Comparison of ENCODE assay signal across 8 cellular contexts in the genomic region with DNA sequence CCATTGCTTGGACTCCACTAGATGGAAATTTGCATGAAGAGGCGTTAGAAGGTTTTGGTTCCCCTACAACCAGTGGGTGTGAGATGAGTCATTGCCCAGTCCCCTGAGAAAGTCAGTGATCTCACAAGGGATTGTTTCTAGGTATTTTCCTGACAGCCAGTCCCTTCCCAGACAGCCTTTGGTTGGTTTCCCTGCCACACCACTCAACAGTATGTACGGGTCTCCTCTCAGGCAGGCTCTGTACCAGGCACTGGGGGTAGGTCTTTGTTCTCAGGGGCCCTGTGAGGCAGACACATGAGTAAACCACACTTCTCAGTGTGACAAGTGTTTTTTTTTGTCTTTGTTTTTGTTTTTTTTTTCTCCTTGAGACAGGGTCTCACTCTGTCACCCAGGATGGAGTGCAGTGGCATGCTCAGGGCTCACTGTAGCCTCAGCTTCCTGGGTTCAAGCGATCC. TPM values are rescaled to one million over a fixed set of nuclear protein-coding genes. Genes with fewer than 3 reads are reported as not detected.
A peak's percentile ranks its signal among the peaks of the same experiment; 100 is the strongest.
DNase-seq lines count a peak whose midpoint lies in the region; ATAC-seq, FAIRE-seq and TF ChIP-seq lines count a peak whose summit lies in the region.

No MANE protein-coding gene starts in this region.

- no peaks in the 10 kb centered on the region for H3K9me1 ChIP-seq in K562 (ENCODE audit: control insufficient read depth, insufficient read depth, low read length)

- H2AFZ ChIP-seq in K562 (ENCODE audit: low read depth, low read length): 0 out of 2 replicates have a peak overlapping the region, but pooled peaks have one; percentile 32

- ATAC-seq in GM21526 (IDR thresholded peaks at IDR 0.05; ENCODE audit: low FRiP score, unreplicated experiment): peak; percentile 72
- no peak for ATAC-seq in K562
- peak; percentile 78 for ATAC-seq in stimulated activated effector memory CD8-positive, alpha-beta T cell treated with anti-CD3 and anti-CD28 coated beads, Interleukin-12 subunit alpha, Interleukin-12 subunit beta, amount 100 ng/mL, for 72 hours
- ATAC-seq in CD4-positive, alpha-beta T cell (ENCODE audit: poor library complexity): no peak

- no peaks in the 10 kb centered on the region for H3K9me3 ChIP-seq in K562 (replicated peaks; ENCODE audit: control insufficient read depth, insufficient read depth, low read depth, low read length)
- no peaks in the 10 kb centered on the region for H3K9me3 ChIP-seq in CD4-positive, alpha-beta T cell (ENCODE audit: control insufficient read depth, low read length)

- H3K36me3 Mint-ChIP-seq in stimulated activated effector memory CD8-positive, alpha-beta T cell treated with anti-CD3 and anti-CD28 coated beads, Interleukin-12 subunit alpha, Interleukin-12 subunit beta, amount 100 ng/mL, for 72 hours: no peaks in the 10 kb centered on the region
- H3K36me3 Mint-ChIP-seq in CD4-positive, alpha-beta T cell (ENCODE audit: low read depth): peaks cover 4% of the 10 kb centered on the region

- no TSS peak for BruUV-seq in K562 (replicated peaks; lab: Mats Ljungman, UMichigan)

- no peaks in the 10 kb centered on the region for H3K27me3 Mint-ChIP-seq in CD4-positive, alpha-beta T cell

- POLR2A ChIA-PET in K562 (lab: Yijun Ruan, JAX): no interaction called here
- POLR2A ChIA-PET in CD4-positive, alpha-beta T cell (lab: Charles Lee): no interaction called here

- CTCF ChIA-PET in K562 (lab: Yijun Ruan, JAX; ENCODE audit: low intra/inter-chr PET ratio): no interaction called here
- CTCF ChIA-PET in CD4-positive, alpha-beta T cell (lab: Charles Lee): no interaction called here

- H3K9ac ChIP-seq in K562 (ENCODE audit: insufficient read depth in 1 of 2, low read depth in 2 of 2, low read length in 2 of 2): 0 out of 4 replicates have a peak overlapping the region, but pooled peaks of 1 of the 2 experiments have one; percentile 33

- TF ChIP-seq RAD21 in K562 (CRISPR knock-in tag; conservative IDR thresholded peaks at IDR 0.05 in 1 of 2, IDR thresholded peaks at IDR 0.05 in 1 of 2): no peak

- peaks cover 34% of the 10 kb centered on the region for H3K4me1 Mint-ChIP-seq in stimulated activated effector memory CD8-positive, alpha-beta T cell treated with anti-CD3 and anti-CD28 coated beads, Interleukin-12 subunit alpha, Interleukin-12 subunit beta, amount 100 ng/mL, for 72 hours
- H3K4me1 Mint-ChIP-seq in CD4-positive, alpha-beta T cell (ENCODE audit: low read depth): peaks cover 11% of the 10 kb centered on the region

- H3K4me3 ChIP-seq in K562: no peak overlapping the region

- peak overlapping the region; percentile 12 for H3K4me3 Mint-ChIP-seq in stimulated activated effector memory CD8-positive, alpha-beta T cell treated with anti-CD3 and anti-CD28 coated beads, Interleukin-12 subunit alpha, Interleukin-12 subunit beta, amount 100 ng/mL, for 72 hours
- no peak overlapping the region for H3K4me3 Mint-ChIP-seq in CD4-positive, alpha-beta T cell

- no peaks in the 10 kb centered on the region for H4K20me1 ChIP-seq in K562 (replicated peaks; ENCODE audit: control insufficient read depth, insufficient read depth, low read length)

- no peaks in the 10 kb centered on the region for H3K9me3 Mint-ChIP-seq in stimulated activated effector memory CD8-positive, alpha-beta T cell treated with anti-CD3 and anti-CD28 coated beads, Interleukin-12 subunit alpha, Interleukin-12 subunit beta, amount 100 ng/mL, for 72 hours
- no peaks in the 10 kb centered on the region for H3K9me3 Mint-ChIP-seq in CD4-positive, alpha-beta T cell

- intact Hi-C loops in K562 (cut with micrococcal nuclease): no loop called here
- intact Hi-C loops in CD4-positive, alpha-beta T cell (cut with DNase I, micrococcal nuclease): no loop called here

- no peak overlapping the region for H3K4me2 ChIP-seq in K562 (ENCODE audit: insufficient read depth, low read length)

- in situ Hi-C loops in K562 (cut with MboI): no loop called here

- no peaks in the 10 kb centered on the region for H3K79me2 ChIP-seq in K562 (ENCODE audit: control insufficient read depth, insufficient read depth, low read length)

- DNase-seq in GM12891 (ENCODE audit: insufficient read length, low spot score): peak; percentile 68
- DNase-seq in HT1080 (ENCODE audit: low read depth): peak; percentile 79
- peak; percentile 23 to 61 (median 42) for DNase-seq in K562 (ENCODE audit: extremely low read depth in 1 of 4, low spot score in 3 of 4)
- peak in 1 of 2 donors; percentile 71 for DNase-seq in stimulated activated effector memory CD8-positive, alpha-beta T cell treated with anti-CD3 and anti-CD28 coated beads, Interleukin-12 subunit alpha, Interleukin-12 subunit beta, amount 100 ng/mL, for 72 hours (ENCODE audit: low spot score in 2 of 2)
- DNase-seq in NCI-H1105 (lab: John Stamatoyannopoulos, UW): no peak
- no peak for DNase-seq in NCI-H2227 (lab: John Stamatoyannopoulos, UW; ENCODE audit: unreplicated experiment)
- DNase-seq in CD4-positive, alpha-beta T cell: no peak

- FAIRE-seq in GM12891 (lab: Jason Lieb, UNC) (peak; percentile 92), K562 (lab: Jason Lieb, UNC) (peak; percentile 77)

- peak; percentile 71; the same call in 1 of the 2 replicates for TF ChIP-seq POLR2A in GM12891 (IDR thresholded peaks at IDR 0.05; ENCODE audit: low read depth, low read length)
- TF ChIP-seq POLR2A in K562 (conservative IDR thresholded peaks at IDR 0.05): no peak

- peaks cover 0 to 2% of the 10 kb centered on the region in 2 experiments; a peak in 2 of 5 replicates for H3K27me3 ChIP-seq in K562 (ENCODE audit: control insufficient read depth in 2 of 2, insufficient read depth in 2 of 2, low read length in 2 of 2)
- no peaks in the 10 kb centered on the region for H3K27me3 ChIP-seq in CD4-positive, alpha-beta T cell (ENCODE audit: control insufficient read depth, insufficient read depth, low read length)

- H3K27ac Mint-ChIP-seq in stimulated activated effector memory CD8-positive, alpha-beta T cell treated with anti-CD3 and anti-CD28 coated beads, Interleukin-12 subunit alpha, Interleukin-12 subunit beta, amount 100 ng/mL, for 72 hours: peak overlapping the region; percentile 12
- H3K27ac Mint-ChIP-seq in CD4-positive, alpha-beta T cell: no peak overlapping the region

- H3K36me3 ChIP-seq in K562 (ENCODE audit: control insufficient read depth, insufficient read depth, low read length): no peaks in the 10 kb centered on the region

- no peak for TF ChIP-seq EP300 in K562 (IDR thresholded peaks at IDR 0.05; ENCODE audit: low read length)

- WGBS in K562 (ENCODE audit: insufficient coverage, low coverage, missing lambda C conversion rate): 12% methylated on average over 3 of the region's 3 CpGs

- peaks cover 0 to 11% of the 10 kb centered on the region in 2 experiments; a peak in 3 of 5 replicates for H3K4me1 ChIP-seq in K562 (replicated peaks in 1 of 2; ENCODE audit: control insufficient read depth in 2 of 2, insufficient read depth in 2 of 2, low read length in 2 of 2)

- TF ChIP-seq CTCF in K562 (IDR thresholded peaks at IDR 0.05 in 2 of 3, conservative IDR thresholded peaks at IDR 0.05 in 1 of 3; ENCODE audit: insufficient read depth in 2 of 3, low read depth in 1 of 3, low read length in 3 of 3): no peak
- TF ChIP-seq CTCF in CD4-positive, alpha-beta T cell (IDR thresholded peaks at IDR 0.05): no peak

- no peak overlapping the region; the same call in 2 of the 3 replicates for H3K27ac ChIP-seq in K562 (ENCODE audit: extremely low read depth, low read depth, low read length)
- H3K27ac ChIP-seq in CD4-positive, alpha-beta T cell (ENCODE audit: low read depth, low read length): no peak overlapping the region

RNA-seq across cellular contexts. Expression of gene LAMP3, which starts 4.0 kb away (rescaled TPM):
- 57.1 TPM for polyA plus RNA-seq in GM12891 (2012; ENCODE audit: low read depth, missing spikeins)
- total RNA-seq in HT1080 (2014; rRNA removed; shearing (Covaris generic)): 0.13 and 0.77 TPM in 2 replicates
- 0.31 and 0.51 TPM in 2 replicates for polyA plus RNA-seq in HT1080 (2015; cell fraction: cytosol; rRNA removed)
- 0.49 and 1.3 TPM in 2 replicates for polyA plus RNA-seq in HT1080 (2015; cell fraction: nucleus; rRNA removed)
- total RNA-seq in K562 (2011; cell fraction: chromatin; rRNA removed; ENCODE audit: low replicate concordance): 0.37 and 0.84 TPM in 2 replicates
- 0.17 and 0.26 TPM in 2 replicates for total RNA-seq in K562 (2011; cell fraction: nucleolus; rRNA removed)
- total RNA-seq in K562 (2011; cell fraction: nucleoplasm; rRNA removed): 0.31 and 0.44 TPM in 2 replicates
- 0.27 and 0.57 TPM in 2 replicates for total RNA-seq in K562 (2014; rRNA removed)
- 0.67 and 0.91 TPM in 2 replicates for total RNA-seq in K562 (2014; rRNA removed; fragmentation: Illumina TruSeq; extraction: Trizol)
- 0.33 and 0.34 TPM in 2 replicates for total RNA-seq in K562 (2015; rRNA removed; fragmentation: Illumina TruSeq; extraction: Trizol)
- 0.65 and 0.82 TPM in 2 replicates for total RNA-seq in K562 (2021)
- polyA plus RNA-seq in K562 (2011; rRNA removed): 0.35 and 0.51 TPM in 2 replicates
- 0.24 and 0.34 TPM in 2 replicates for polyA plus RNA-seq in K562 (2011; cell fraction: cytosol; rRNA removed)
- 0.23 and 0.29 TPM in 2 replicates for polyA plus RNA-seq in K562 (2011; cell fraction: nucleus; rRNA removed)
- polyA plus RNA-seq in K562 (2012): 0.86 and 12.2 TPM in 2 replicates
- 1.5 and 1.8 TPM in 2 replicates for polyA plus RNA-seq in K562 (2014; fragmentation: Illumina TruSeq; extraction: Trizol)
- polyA plus RNA-seq in K562 (2014; fragmentation: Nextera tagmentation; extraction: Ambion mirVana): under 1 TPM; 0.50 to 0.59 TPM
- polyA plus RNA-seq in K562 (2014; rRNA removed): 0.48 and 0.58 TPM in 2 replicates
- polyA minus RNA-seq in K562 (2011; rRNA and poly(A)+ RNA removed): 0.32 and 0.75 TPM in 2 replicates
- not detected in 2 replicates for polyA minus RNA-seq in K562 (2011; cell fraction: cytosol; rRNA and poly(A)+ RNA removed)
- 0.27 TPM in 1 of 2 replicates, not detected in the other for polyA minus RNA-seq in K562 (2011; cell fraction: nucleus; rRNA and poly(A)+ RNA removed)
- 1 to 10 TPM; 1.9 to 3.4 TPM for total RNA-seq in CD4-positive, alpha-beta T cell

RNA-seq across cellular contexts. Expression of gene MCCC1, which starts 59.3 kb away (rescaled TPM):
- polyA plus RNA-seq in GM12891 (2012; ENCODE audit: low read depth, missing spikeins): 42.5 TPM
- 20.3 and 21.7 TPM in 2 replicates for total RNA-seq in HT1080 (2014; rRNA removed; shearing (Covaris generic))
- 18.8 TPM in 2 replicates for polyA plus RNA-seq in HT1080 (2015; cell fraction: cytosol; rRNA removed)
- polyA plus RNA-seq in HT1080 (2015; cell fraction: nucleus; rRNA removed): 23.8 and 35.0 TPM in 2 replicates
- total RNA-seq in K562 (2011; cell fraction: chromatin; rRNA removed; ENCODE audit: low replicate concordance): 22.1 and 32.8 TPM in 2 replicates
- total RNA-seq in K562 (2011; cell fraction: nucleolus; rRNA removed): 16.7 and 23.5 TPM in 2 replicates
- total RNA-seq in K562 (2011; cell fraction: nucleoplasm; rRNA removed): 14.1 and 14.9 TPM in 2 replicates
- total RNA-seq in K562 (2014; rRNA removed) (18.3 and 21.4 TPM in 2 replicates), K562 (2014; rRNA removed; fragmentation: Illumina TruSeq; extraction: Trizol) (25.1 and 33.5 TPM in 2 replicates), K562 (2015; rRNA removed; fragmentation: Illumina TruSeq; extraction: Trizol) (23.0 and 23.6 TPM in 2 replicates), K562 (2021) (24.1 and 25.3 TPM in 2 replicates)
- polyA plus RNA-seq in K562 (2011; rRNA removed) (19.8 and 26.9 TPM in 2 replicates), K562 (2014; fragmentation: Illumina TruSeq; extraction: Trizol) (22.8 and 23.0 TPM in 2 replicates), K562 (2014; fragmentation: Nextera tagmentation; extraction: Ambion mirVana) (10 to 100 TPM; 13.7 to 14.3 TPM), K562 (2014; rRNA removed) (19.7 and 25.0 TPM in 2 replicates)
- polyA plus RNA-seq in K562 (2011; cell fraction: cytosol; rRNA removed): 14.4 and 15.6 TPM in 2 replicates
- polyA plus RNA-seq in K562 (2011; cell fraction: nucleus; rRNA removed): 22.4 and 29.5 TPM in 2 replicates
- 21.3 and 22.2 TPM in 2 replicates for polyA plus RNA-seq in K562 (2012)
- 32.0 and 42.5 TPM in 2 replicates for polyA minus RNA-seq in K562 (2011; rRNA and poly(A)+ RNA removed)
- polyA minus RNA-seq in K562 (2011; cell fraction: cytosol; rRNA and poly(A)+ RNA removed): 13.7 and 19.9 TPM in 2 replicates
- polyA minus RNA-seq in K562 (2011; cell fraction: nucleus; rRNA and poly(A)+ RNA removed): 24.5 and 26.8 TPM in 2 replicates
- total RNA-seq in CD4-positive, alpha-beta T cell: 10 to 100 TPM; 16.4 to 16.7 TPM

Comparison
In these comparisons a context has a peak if more than half of its experiments do, and no peak if none do; other contexts are left out.
1. DNase-seq: peak in GM12891 (single experiment), HT1080 (single experiment) and K562 (4 of 4); none in NCI-H1105 (single experiment), NCI-H2227 (single experiment) and CD4-positive, alpha-beta T cell (0 of 10).
2. ATAC-seq: peak in GM21526 (single experiment) and stimulated activated effector memory CD8-positive, alpha-beta T cell treated with anti-CD3 and anti-CD28 coated beads, Interleukin-12 subunit alpha, Interleukin-12 subunit beta, amount 100 ng/mL, for 72 hours (single experiment); none in K562 (single experiment) and CD4-positive, alpha-beta T cell (single experiment).